Comparison of ENCODE assay signal across 15 cellular contexts in genomic region chr12:28425531-28425930, GRCh38.
DNase-seq lines count a peak whose midpoint lies in the region; ATAC-seq, FAIRE-seq and TF ChIP-seq lines count a peak whose summit lies in the region.
"Had no signal": no experiment of that assay in that cellular context is flagged by ENCODE, and none has a peak within 500 bp of the region (broad histone marks: within the 10 kb centered on the region; RNA-seq: fewer than 3 reads in every experiment).

No MANE protein-coding gene starts in this region.

- peak overlapping the region in 1 of 2 donors; percentile 38 for H3K9ac ChIP-seq in kidney (ENCODE audit: low read length in 2 of 2)

- intact Hi-C loops in kidney (cut with DNase I): no loop called here

- H3K27ac ChIP-seq in kidney (ENCODE audit: low read depth in 2 of 2, low read length in 2 of 2) (peak overlapping the region; percentile 73 to 86), caudate nucleus (ENCODE audit: low read depth, low read length) (no peak overlapping the region)
- H3K27ac ChIP-seq: skin epidermis had no signal

- DNase-seq in GM12865 (ENCODE audit: low read depth) (peak; percentile 1), kidney (no peak), caudate nucleus (lab: John Stamatoyannopoulos, UW) (no peak), NCI-H1417 (lab: John Stamatoyannopoulos, UW) (no peak), NCI-H2227 treated with DMSO at 0.1 percent for 48 hours (lab: John Stamatoyannopoulos, UW) (no peak)
- DNase-seq: activated CD4-positive, alpha-beta T cell treated with anti-CD3 and anti-CD28 coated beads, Interleukin-2, amount 50 U/mL, for 4 hours; mammary epithelial cell; NCI-H1048; occipital lobe had no signal

- peaks cover 0 to 5% of the 10 kb centered on the region in 2 donors for H3K4me1 ChIP-seq in kidney (ENCODE audit: control insufficient read depth in 1 of 2, insufficient read depth in 1 of 2, low read depth in 1 of 2, low read length in 2 of 2)

- H3K9me3 ChIP-seq in kidney (ENCODE audit: control insufficient read depth in 1 of 2, low read length in 2 of 2): no peaks in the 10 kb centered on the region

- H3K4me3 ChIP-seq in GM12865 (ENCODE audit: low read depth, low read length): no peak overlapping the region
- peak overlapping the region; percentile 17 to 28 for H3K4me3 ChIP-seq in kidney (ENCODE audit: low read length in 2 of 2)
- H3K4me3 ChIP-seq: skin epidermis had no signal

- no peak for FAIRE-seq in kidney (lab: Jason Lieb, UNC)
- FAIRE-seq: A204.1, astrocyte had no signal

- no peak for TF ChIP-seq CTCF in GM12865 (IDR thresholded peaks at IDR 0.05; ENCODE audit: insufficient read depth, low read depth, low read length, missing control alignments)
- no peak for TF ChIP-seq CTCF in kidney (IDR thresholded peaks at IDR 0.05; ENCODE audit: borderline replicate concordance, extremely low read depth, insufficient read depth)

- ATAC-seq in GM19467 (IDR thresholded peaks at IDR 0.05; ENCODE audit: unreplicated experiment) (peak; percentile 92), HG03342 (IDR thresholded peaks at IDR 0.05; ENCODE audit: unreplicated experiment) (peak; percentile 78), GM19328 (IDR thresholded peaks at IDR 0.05; ENCODE audit: unreplicated experiment) (no peak)

- no peaks in the 10 kb centered on the region for H3K36me3 ChIP-seq in kidney (ENCODE audit: control insufficient read depth in 1 of 2, insufficient read depth in 2 of 2, low read length in 2 of 2)
